ENCODE assay signal across 22 cellular contexts in genomic region chr5:37730896-37731455, GRCh38.
DNase-seq lines count a peak whose midpoint lies in the region; ATAC-seq and TF ChIP-seq lines count a peak whose summit lies in the region.
"Had no signal": no experiment of that assay in that cellular context is flagged by ENCODE, and none has a peak within 500 bp of the region (broad histone marks: within the 10 kb centered on the region; RNA-seq: fewer than 3 reads in every experiment).

No MANE protein-coding gene starts in this region.

- H3K4me1 ChIP-seq in suprapubic skin, result no peaks in the 10 kb centered on the region

- H3K36me3 ChIP-seq in suprapubic skin, result peaks cover 41% of the 10 kb centered on the region

- H3K27ac ChIP-seq in VCaP (peak overlapping the region; percentile 1; the same call in 1 of the 2 replicates), suprapubic skin (no peak overlapping the region)
- H3K27ac ChIP-seq: A549, SK-N-MC had no signal

- H3K9me3 ChIP-seq in suprapubic skin, result no peaks in the 10 kb centered on the region
- H3K9me3 ChIP-seq: A549 had no signal

- H3K27me3 ChIP-seq in suprapubic skin, result no peaks in the 10 kb centered on the region

- TF ChIP-seq CTCF in VCaP (conservative IDR thresholded peaks at IDR 0.05), result no peak
- no peak for TF ChIP-seq CTCF in choroid plexus epithelial cell (conservative IDR thresholded peaks at IDR 0.05; ENCODE audit: low read depth, low read length)
- TF ChIP-seq CTCF in suprapubic skin (IDR thresholded peaks at IDR 0.05), result no peak

- no peak for TF ChIP-seq POLR2A in suprapubic skin (IDR thresholded peaks at IDR 0.05)

- peak; percentile 32 for DNase-seq in LHCN-M2 (ENCODE audit: low read depth)
- DNase-seq in choroid plexus epithelial cell (ENCODE audit: low read depth), result peak; percentile 76
- no peak for DNase-seq in Right ventricle myocardium superior
- no peak for DNase-seq in suprapubic skin (ENCODE audit: low spot score in 2 of 2)
- no peak for DNase-seq in medulla oblongata (ENCODE audit: extremely low spot score)
- DNase-seq: CD4-positive, alpha-beta T cell; GDM1; Karpas-422; MM.1S; NCI-H1048; NCI-H1417 treated with DMSO at 0.1 percent for 48 hours; NCI-H187; NCI-H446 treated with DMSO at 0.1 percent for 48 hours; NCI-H526 treated with DMSO at 0.1 percent for 48 hours; OCI-M1; RPMI8226; SHP77 treated with DMSO at 0.1 percent for 48 hours; SW 1271 had no signal

- no peak for ATAC-seq in GM21723 (IDR thresholded peaks at IDR 0.05; ENCODE audit: unreplicated experiment)
- no peak for ATAC-seq in Right ventricle myocardium superior (ENCODE audit: poor library complexity)
- ATAC-seq: A549 had no signal

- no peak for TF ChIP-seq EP300 in suprapubic skin (IDR thresholded peaks at IDR 0.05)

- H3K4me3 ChIP-seq in choroid plexus epithelial cell (ENCODE audit: low read depth, low read length) (no peak overlapping the region), suprapubic skin (no peak overlapping the region)
- H3K4me3 ChIP-seq: A549, SK-N-MC had no signal

- intact Hi-C loops in Right ventricle myocardium superior (cut with DNase I), result no loop called here

- WGBS in suprapubic skin, result 98% methylated on average over 3 of the region's 3 CpGs

Comparison
In these comparisons a context has a peak if more than half of its experiments do, and no peak if none do; other contexts are left out.
1. DNase-seq: peak in LHCN-M2 (single experiment) and choroid plexus epithelial cell (single experiment); none in Right ventricle myocardium superior (single experiment), suprapubic skin (0 of 2) and medulla oblongata (single experiment).